14 cellular contexts compared by ENCODE assay signal in genomic region chr12:52147983-52148540, GRCh38. TPM values are rescaled to one million over a fixed set of nuclear protein-coding genes. Genes with fewer than 3 reads are reported as not detected.
DNase-seq lines count a peak whose midpoint lies in the region; ATAC-seq, FAIRE-seq and TF ChIP-seq lines count a peak whose summit lies in the region.
"Had no signal": no experiment of that assay in that cellular context is flagged by ENCODE, and none has a peak within 500 bp of the region (broad histone marks: within the 10 kb centered on the region; RNA-seq: fewer than 3 reads in every experiment).

No MANE protein-coding gene starts in this region.

- no peak overlapping the region for H2AFZ ChIP-seq in PC-9

- no peak for TF ChIP-seq POLR2A in esophagus muscularis mucosa (IDR thresholded peaks at IDR 0.05; ENCODE audit: low read depth)
- TF ChIP-seq POLR2A in gastrocnemius medialis (IDR thresholded peaks at IDR 0.05), result no peak

- FAIRE-seq in RCC 7860 (lab: Jason Lieb, UNC), result no peak

- POLR2A ChIA-PET in AG04450 (lab: Yijun Ruan, JAX), result interaction anchor here (1.1 to 2.4 kb wide), 4 partner anchors 33 to 858 kb away, joined by 3 to 10 read pairs (median 6); partner anchors contain the start of genes EIF4B and KRT80
- POLR2A ChIA-PET in PC-9 (lab: Charles Lee; ENCODE audit: unreplicated experiment), result interaction anchor here (0.5 to 2.9 kb wide), 41 partner anchors 37 to 1100 kb away, joined by 3 to 51 read pairs (median 7); partner anchors contain the start of genes EIF4B, KRT8, KRT80 and LETMD1

- H3K4me3 ChIP-seq in AG04450 (ENCODE audit: low read depth, low read length) (no peak overlapping the region), PC-9 (peak overlapping the region; percentile 38; the same call in 1 of the 2 replicates), esophagus muscularis mucosa (no peak overlapping the region), gastrocnemius medialis (no peak overlapping the region)
- H3K4me3 ChIP-seq: mucosa of descending colon had no signal

- H3K4me1 ChIP-seq in PC-9 (replicated peaks; ENCODE audit: insufficient read depth) (peaks cover 76% of the 10 kb centered on the region), esophagus muscularis mucosa (peaks cover 45 to 72% (median 60%) of the 10 kb centered on the region in 4 donors), gastrocnemius medialis (peaks cover 20 to 26% of the 10 kb centered on the region in 2 donors)

- TF ChIP-seq CTCF in AG04450 (IDR thresholded peaks at IDR 0.05; ENCODE audit: low read depth, low read length) (no peak), PC-9 (conservative IDR thresholded peaks at IDR 0.05) (no peak), esophagus muscularis mucosa (IDR thresholded peaks at IDR 0.05) (no peak), gastrocnemius medialis (IDR thresholded peaks at IDR 0.05 in 4 of 5, conservative IDR thresholded peaks at IDR 0.05 in 1 of 5) (no peak)

- peak overlapping the region; percentile 79 for H3K4me2 ChIP-seq in PC-9

- TSS peak; percentile 57 for BruUV-seq in PC-9 (replicated peaks; lab: Mats Ljungman, UMichigan)

- no peaks in the 10 kb centered on the region for H3K27me3 ChIP-seq in AG04450 (ENCODE audit: control insufficient read depth, insufficient read depth, low read length)
- H3K27me3 ChIP-seq in PC-9 (ENCODE audit: insufficient read depth, low read depth), result no peaks in the 10 kb centered on the region
- H3K27me3 ChIP-seq in esophagus muscularis mucosa, result no peaks in the 10 kb centered on the region
- no peaks in the 10 kb centered on the region for H3K27me3 ChIP-seq in gastrocnemius medialis
- H3K27me3 ChIP-seq: BE2C had no signal

- no peaks in the 10 kb centered on the region for H3K9me2 ChIP-seq in PC-9 (ENCODE audit: insufficient read depth)

- in situ Hi-C loops in gastrocnemius medialis (cut with MboI; ENCODE audit: low sequenced_read_pairs in 4 of 4), result no loop called here

- H3K79me2 ChIP-seq in PC-9 (ENCODE audit: low read depth), result peaks cover 39% of the 10 kb centered on the region

- CTCF ChIA-PET in AG04450 (lab: Charles Lee), result interaction anchor here (1.1 to 2.9 kb wide), 12 partner anchors 8 to 833 kb away, joined by 3 to 22 read pairs (median 6); no protein-coding TSS in a partner anchor
- CTCF ChIA-PET in PC-9 (lab: Charles Lee), result interaction anchor here (0.5 to 1.3 kb wide), 5 partner anchors 9 to 726 kb away, joined by 3 to 10 read pairs (median 4); no protein-coding TSS in a partner anchor

- H3K36me3 ChIP-seq in PC-9 (ENCODE audit: low read depth) (peaks cover 5% of the 10 kb centered on the region; the same call in 1 of the 2 replicates), esophagus muscularis mucosa (no peaks in the 10 kb centered on the region), gastrocnemius medialis (no peaks in the 10 kb centered on the region)
- H3K36me3 ChIP-seq: BE2C had no signal

- no peaks in the 10 kb centered on the region for H4K20me1 ChIP-seq in PC-9 (ENCODE audit: insufficient read depth)

- TF ChIP-seq EP300 in esophagus muscularis mucosa (IDR thresholded peaks at IDR 0.05), result no peak

- 91% methylated on average over 9 of the region's 10 CpGs for WGBS in esophagus muscularis mucosa

- DNase-seq in AG04450 (ENCODE audit: low read depth, low spot score) (no peak), PC-9 (peak; percentile 41 to 58), esophagus muscularis mucosa (ENCODE audit: extremely low spot score) (no peak), gastrocnemius medialis (no peak), RCC 7860 (ENCODE audit: low spot score) (no peak), anterior cingulate cortex (lab: John Stamatoyannopoulos, UW) (no peak)
- DNase-seq: activated T-cell treated with anti-CD3 and anti-CD28 coated beads, Interleukin-2, amount 50 U/mL, for 72 hours; cerebellar nuclear complex; NCI-H187 treated with DMSO at 0.1 percent for 48 hours; stimulated activated naive CD8-positive, alpha-beta T cell treated with anti-CD3 and anti-CD28 coated beads, Interleukin-15, Interleukin-2, amounts not matched to agents 100 U/mL and 50 U/mL, for 24 hours had no signal

- peaks cover 73% of the 10 kb centered on the region for H3F3A ChIP-seq in PC-9 (ENCODE audit: insufficient read depth, low read depth)

- intact Hi-C loops in PC-9 (cut with micrococcal nuclease; ENCODE audit: unreplicated experiment), result loop anchor here (1.0 to 5.0 kb wide), 9 partner anchors 44 to 822 kb away; partner anchors contain the start of gene KRT80
- intact Hi-C loops in esophagus muscularis mucosa (cut with DNase I), result no loop called here
- intact Hi-C loops in gastrocnemius medialis (cut with DNase I; ENCODE audit: low total_unique reads), result loop anchor here (5.0 kb wide), 1 partner anchor 134 kb away; no protein-coding TSS in a partner anchor

- ATAC-seq in gastrocnemius medialis (peak in 1 of 2 donors; percentile 3), GM21528 (IDR thresholded peaks at IDR 0.05; ENCODE audit: low FRiP score, unreplicated experiment) (no peak), HG03025 (IDR thresholded peaks at IDR 0.05; ENCODE audit: low FRiP score, unreplicated experiment) (no peak)
- ATAC-seq: activated T-cell treated with anti-CD3 and anti-CD28 coated beads, Interleukin-2, amount 50 U/mL, for 72 hours; stimulated activated naive CD8-positive, alpha-beta T cell treated with anti-CD3 and anti-CD28 coated beads, Interleukin-15, Interleukin-2, amounts not matched to agents 100 U/mL and 50 U/mL, for 24 hours had no signal

- no peaks in the 10 kb centered on the region for H3K9me3 ChIP-seq in AG04450 (ENCODE audit: control insufficient read depth, insufficient read depth, low read length)
- H3K9me3 ChIP-seq in PC-9 (ENCODE audit: insufficient read depth, low read depth), result no peaks in the 10 kb centered on the region
- H3K9me3 ChIP-seq in esophagus muscularis mucosa, result no peaks in the 10 kb centered on the region
- H3K9me3 ChIP-seq in gastrocnemius medialis, result no peaks in the 10 kb centered on the region
- H3K9me3 ChIP-seq: BE2C, mucosa of descending colon had no signal

- peak overlapping the region; percentile 98 for H3K27ac ChIP-seq in AG04450 (ENCODE audit: low read depth, low read length)
- H3K27ac ChIP-seq in PC-9, result peak overlapping the region; percentile 100
- H3K27ac ChIP-seq in esophagus muscularis mucosa (replicated peaks in 1 of 4), result peak overlapping the region; percentile 83 to 89 (median 86)
- H3K27ac ChIP-seq in gastrocnemius medialis, result peak overlapping the region; percentile 60 to 90 (median 82)

RNA-seq across cellular contexts. Expression of gene KRT80, which starts 43.8 kb away (rescaled TPM):
- 2.1 and 2.3 TPM in 2 replicates for polyA plus RNA-seq in AG04450 (2011; rRNA removed)
- polyA minus RNA-seq in AG04450 (2011; rRNA and poly(A)+ RNA removed), result 2.2 and 2.3 TPM in 2 replicates
- total RNA-seq in PC-9 (2021) (84.1 and 94.9 TPM in 2 replicates), esophagus muscularis mucosa (under 1 TPM in 1 of 4 donors, not detected in 3; 0.11 TPM), gastrocnemius medialis (under 1 TPM in 2 of 4 donors, not detected in 2; 0.13 to 0.26 TPM)
- total RNA-seq: activated T-cell treated with anti-CD3 and anti-CD28 coated beads, Interleukin-2, amount 50 U/mL, for 72 hours had no signal

Comparison
In these comparisons a context has a peak if more than half of its experiments do, and no peak if none do; other contexts are left out.
1. DNase-seq: peak in PC-9 (2 of 2); none in AG04450 (single experiment), esophagus muscularis mucosa (single experiment), gastrocnemius medialis (0 of 2), RCC 7860 (single experiment) and anterior cingulate cortex (0 of 58).
2. RNA of gene KRT80, which starts 43.8 kb away (total RNA-seq): 84.1 to 94.9 TPM in PC-9; 0.13 to 0.26 TPM in gastrocnemius medialis and 0.11 TPM in esophagus muscularis mucosa; every median in the first group is over 10 times any median in the second.
3. Peak in every context shown above with its lines, with median percentiles within 50 percentile points of each other: H3K27ac ChIP-seq.